ENCODE assay signal across 8 cellular contexts in genomic region chr21:29075706-29076447, GRCh38. TPM values are rescaled to one million over a fixed set of nuclear protein-coding genes. Genes with fewer than 3 reads are reported as not detected.
DNase-seq lines count a peak whose midpoint lies in the region; ATAC-seq, FAIRE-seq and TF ChIP-seq lines count a peak whose summit lies in the region.

No MANE protein-coding gene starts in this region.

- H3K27ac ChIP-seq in Panc1 (ENCODE audit: low read length) (no peak overlapping the region), endothelial cell of umbilical vein (ENCODE audit: insufficient read depth, low read depth, low read length) (no peak overlapping the region), stomach (peak overlapping the region in 4 of 5 donors; percentile 81 to 92 (median 88))

- FAIRE-seq in endothelial cell of umbilical vein (lab: Jason Lieb, UNC) = peak; percentile 31

- TF ChIP-seq POLR2A in endothelial cell of umbilical vein (IDR thresholded peaks at IDR 0.05; ENCODE audit: low read depth, low read length) = no peak
- no peak for TF ChIP-seq POLR2A in stomach (IDR thresholded peaks at IDR 0.05)

- peaks cover 22% of the 10 kb centered on the region for H3K36me3 Mint-ChIP-seq in activated CD4-positive, alpha-beta T cell treated with anti-CD3 and anti-CD28 coated beads, Interleukin-2, amount 10 ng/mL, durations not matched to agents 7 days and 5 days (ENCODE audit: low read depth)

- H3K36me3 ChIP-seq in Panc1 (ENCODE audit: control insufficient read depth, insufficient read depth, low read length) (peaks cover 14% of the 10 kb centered on the region; the same call in 1 of the 2 replicates), endothelial cell of umbilical vein (ENCODE audit: control insufficient read depth in 2 of 2, extremely low read depth in 1 of 2, insufficient read depth in 2 of 2, low read length in 2 of 2) (no peaks in the 10 kb centered on the region), stomach (no peaks in the 10 kb centered on the region)

- H3K4me1 ChIP-seq in Panc1 (ENCODE audit: control insufficient read depth, insufficient read depth, low read length) (peaks cover 9% of the 10 kb centered on the region), endothelial cell of umbilical vein (ENCODE audit: control insufficient read depth, extremely low read depth, insufficient read depth, low read length) (peaks cover 36% of the 10 kb centered on the region), stomach (peaks cover 21 to 61% (median 37%) of the 10 kb centered on the region in 4 donors)

- TF ChIP-seq EP300 in stomach (IDR thresholded peaks at IDR 0.05) = no peak

- POLR2A ChIA-PET in activated CD4-positive, alpha-beta T cell treated with anti-CD3 and anti-CD28 coated beads, Interleukin-2, amount 10 ng/mL, durations not matched to agents 7 days and 5 days (lab: Charles Lee) = no interaction called here
- POLR2A ChIA-PET in Panc1 (lab: Charles Lee) (no interaction called here), endothelial cell of umbilical vein (lab: Charles Lee) (no interaction called here)

- H3K4me3 ChIP-seq in Panc1 (ENCODE audit: low read depth in 2 of 2, low read length in 2 of 2) (no peak overlapping the region), endothelial cell of umbilical vein (replicated peaks in 1 of 3; ENCODE audit: insufficient read depth in 1 of 3, low read depth in 1 of 3, low read length in 3 of 3) (no peak overlapping the region), stomach (peak overlapping the region in 2 of 4 donors; percentile 55 to 67)

- H3K79me2 ChIP-seq in endothelial cell of umbilical vein (ENCODE audit: control insufficient read depth, insufficient read depth, low read length) = peaks cover 25% of the 10 kb centered on the region

- H3K9ac ChIP-seq in endothelial cell of umbilical vein (replicated peaks; ENCODE audit: extremely low read depth, insufficient read depth, low read length) = no peak overlapping the region

- H3K9me1 ChIP-seq in endothelial cell of umbilical vein (replicated peaks; ENCODE audit: control insufficient read depth, extremely low read depth, insufficient read depth, low read length) = no peaks in the 10 kb centered on the region

- no peaks in the 10 kb centered on the region for H3K27me3 ChIP-seq in Panc1 (ENCODE audit: control insufficient read depth, insufficient read depth, low read length)
- H3K27me3 ChIP-seq in endothelial cell of umbilical vein (ENCODE audit: control insufficient read depth in 2 of 2, insufficient read depth in 2 of 2, low read length in 2 of 2) = no peaks in the 10 kb centered on the region
- no peaks in the 10 kb centered on the region for H3K27me3 ChIP-seq in stomach

- dilution Hi-C loops in endothelial cell of umbilical vein (cut with MboI; ENCODE audit: extremely low pct_ligation_motif_present, low sequenced_read_pairs) = no loop called here

- intact Hi-C loops in Panc1 (cut with micrococcal nuclease; ENCODE audit: unreplicated experiment) = no loop called here
- intact Hi-C loops in endothelial cell of umbilical vein (cut with micrococcal nuclease) = no loop called here
- intact Hi-C loops in stomach (cut with DNase I; ENCODE audit: low total_unique reads) = no loop called here
- intact Hi-C loops in head of caudate nucleus (cut with DNase I) = no loop called here

- 88 to 95% (median 95%) methylated on average over 8 of the region's 8 CpGs for WGBS in stomach, 5 donors

- H3K4me2 ChIP-seq in endothelial cell of umbilical vein (ENCODE audit: insufficient read depth, low read length) = no peak overlapping the region

- no peak for DNase-seq in activated CD4-positive, alpha-beta T cell treated with anti-CD3 and anti-CD28 coated beads, Interleukin-2, amount 10 ng/mL, durations not matched to agents 7 days and 5 days
- no peak for DNase-seq in activated CD4-positive, alpha-beta T cell treated with anti-CD3 and anti-CD28 coated beads, Interleukin-2, amount 50 U/mL, for 4 hours
- DNase-seq in Panc1 (ENCODE audit: low read depth, low spot score) (peak; percentile 47), endothelial cell of umbilical vein (ENCODE audit: low read depth, low spot score) (no peak), stomach (no peak), NCI-H2029 treated with DMSO at 0.1 percent for 48 hours (lab: John Stamatoyannopoulos, UW) (no peak), head of caudate nucleus (no peak)

- no peaks in the 10 kb centered on the region for H3K27me3 Mint-ChIP-seq in activated CD4-positive, alpha-beta T cell treated with anti-CD3 and anti-CD28 coated beads, Interleukin-2, amount 10 ng/mL, durations not matched to agents 7 days and 5 days

- peaks cover 8% of the 10 kb centered on the region for H3K9me3 Mint-ChIP-seq in activated CD4-positive, alpha-beta T cell treated with anti-CD3 and anti-CD28 coated beads, Interleukin-2, amount 10 ng/mL, durations not matched to agents 7 days and 5 days

- H3K9me3 ChIP-seq in Panc1 (ENCODE audit: control insufficient read depth, insufficient read depth, low read depth, low read length) = no peaks in the 10 kb centered on the region
- no peaks in the 10 kb centered on the region for H3K9me3 ChIP-seq in endothelial cell of umbilical vein (replicated peaks; ENCODE audit: control insufficient read depth, insufficient read depth, low read length)
- H3K9me3 ChIP-seq in stomach = no peaks in the 10 kb centered on the region

- ATAC-seq in Panc1 = no peak
- no peak for ATAC-seq in GM21576 (IDR thresholded peaks at IDR 0.05; ENCODE audit: unreplicated experiment)

- BruUV-seq in Panc1 (replicated peaks; lab: Mats Ljungman, UMichigan) = no TSS peak
- no TSS peak for BruUV-seq in endothelial cell of umbilical vein (replicated peaks; lab: Mats Ljungman, UMichigan)

- H3K4me3 Mint-ChIP-seq in activated CD4-positive, alpha-beta T cell treated with anti-CD3 and anti-CD28 coated beads, Interleukin-2, amount 10 ng/mL, durations not matched to agents 7 days and 5 days = no peak overlapping the region

- CTCF ChIA-PET in activated CD4-positive, alpha-beta T cell treated with anti-CD3 and anti-CD28 coated beads, Interleukin-2, amount 10 ng/mL, durations not matched to agents 7 days and 5 days (lab: Charles Lee) = interaction anchor here (0.9 kb wide), 1 partner anchor 315 kb away, joined by 3 read pairs; no protein-coding TSS in a partner anchor
- CTCF ChIA-PET in Panc1 (lab: Charles Lee) (no interaction called here), endothelial cell of umbilical vein (lab: Charles Lee) (interaction anchor here (1.0 to 1.8 kb wide), 2 partner anchors 99 to 296 kb away, joined by 3 to 6 read pairs; no protein-coding TSS in a partner anchor)

- no peak overlapping the region for H2AFZ ChIP-seq in endothelial cell of umbilical vein (ENCODE audit: low read depth, low read length)

- no peak for TF ChIP-seq CTCF in Panc1 (IDR thresholded peaks at IDR 0.05)
- TF ChIP-seq CTCF in endothelial cell of umbilical vein (IDR thresholded peaks at IDR 0.05; ENCODE audit: extremely low read depth in 1 of 2, insufficient read depth in 1 of 2, low read depth in 1 of 2, low read length in 2 of 2) = no peak
- TF ChIP-seq CTCF in stomach (IDR thresholded peaks at IDR 0.05) = no peak

- peaks cover 7% of the 10 kb centered on the region for H4K20me1 ChIP-seq in endothelial cell of umbilical vein (replicated peaks; ENCODE audit: control insufficient read depth, extremely low read depth, insufficient read depth, low read length)

- in situ Hi-C loops in Panc1 (cut with HindIII; ENCODE audit: low pct_unique_long_range_greater_than_20kb, low sequenced_read_pairs) = no loop called here

- peak overlapping the region; percentile 94 for H3K27ac Mint-ChIP-seq in activated CD4-positive, alpha-beta T cell treated with anti-CD3 and anti-CD28 coated beads, Interleukin-2, amount 10 ng/mL, durations not matched to agents 7 days and 5 days

- peaks cover 66% of the 10 kb centered on the region for H3K4me1 Mint-ChIP-seq in activated CD4-positive, alpha-beta T cell treated with anti-CD3 and anti-CD28 coated beads, Interleukin-2, amount 10 ng/mL, durations not matched to agents 7 days and 5 days

RNA-seq across cellular contexts. Expression of gene CCT8, which starts 2.4 kb away (rescaled TPM):
- 100 to 1,000 TPM; 210 to 235 TPM for total RNA-seq in activated CD4-positive, alpha-beta T cell treated with anti-CD3 and anti-CD28 coated beads, Interleukin-2, amount 10 ng/mL, durations not matched to agents 7 days and 5 days
- total RNA-seq in Panc1 (2021; ENCODE audit: unreplicated experiment) (160 TPM), endothelial cell of umbilical vein (212 and 213 TPM in 2 replicates), stomach (100 to 1,000 TPM in 2 of 5 donors, 10 to 100 TPM in 3; 40.8 to 153 (median 94.9) TPM)
- polyA plus RNA-seq in Panc1 (2012; ENCODE audit: insufficient read length) = 98.6 TPM
- polyA plus RNA-seq in endothelial cell of umbilical vein (65.1 and 102 TPM in 2 replicates), stomach (100 to 1,000 TPM in 2 of 3 donors, 10 to 100 TPM in 1; 93.0 to 128 (median 123) TPM)
- 146 and 166 TPM in 2 replicates for polyA plus RNA-seq in endothelial cell of umbilical vein (2011; cell fraction: cytosol; rRNA removed)
- 109 and 142 TPM in 2 replicates for polyA plus RNA-seq in endothelial cell of umbilical vein (2011; cell fraction: nucleus; rRNA removed)
- 279 and 365 TPM in 2 replicates for polyA plus RNA-seq in endothelial cell of umbilical vein (2012)
- polyA minus RNA-seq in endothelial cell of umbilical vein = 76.1 and 89.5 TPM in 2 replicates
- polyA minus RNA-seq in endothelial cell of umbilical vein (2011; cell fraction: cytosol; rRNA and poly(A)+ RNA removed) = 145 TPM
- polyA minus RNA-seq in endothelial cell of umbilical vein (2011; cell fraction: nucleus; rRNA and poly(A)+ RNA removed) = 52.2 and 62.6 TPM in 2 replicates

RNA-seq across cellular contexts. Expression of gene USP16, which starts 51.4 kb away (rescaled TPM):
- total RNA-seq in activated CD4-positive, alpha-beta T cell treated with anti-CD3 and anti-CD28 coated beads, Interleukin-2, amount 10 ng/mL, durations not matched to agents 7 days and 5 days = 10 to 100 TPM; 36.0 to 39.9 TPM
- total RNA-seq in Panc1 (2021; ENCODE audit: unreplicated experiment) (26.6 TPM), endothelial cell of umbilical vein (29.3 and 31.3 TPM in 2 replicates), stomach (10 to 100 TPM in 4 of 5 donors, 1 to 10 TPM in 1; 9.3 to 54.5 (median 37.7) TPM)
- 10.5 TPM for polyA plus RNA-seq in Panc1 (2012; ENCODE audit: insufficient read length)
- polyA plus RNA-seq in endothelial cell of umbilical vein (4.0 and 5.9 TPM in 2 replicates), stomach (10 to 100 TPM; 17.9 to 35.6 (median 22.7) TPM)
- polyA plus RNA-seq in endothelial cell of umbilical vein (2011; cell fraction: cytosol; rRNA removed) = 12.8 TPM in 2 replicates
- polyA plus RNA-seq in endothelial cell of umbilical vein (2011; cell fraction: nucleus; rRNA removed) = 27.1 and 38.2 TPM in 2 replicates
- polyA plus RNA-seq in endothelial cell of umbilical vein (2012) = 22.7 and 31.6 TPM in 2 replicates
- 10.8 and 11.6 TPM in 2 replicates for polyA minus RNA-seq in endothelial cell of umbilical vein
- 11.1 TPM for polyA minus RNA-seq in endothelial cell of umbilical vein (2011; cell fraction: cytosol; rRNA and poly(A)+ RNA removed)
- 14.8 and 20.9 TPM in 2 replicates for polyA minus RNA-seq in endothelial cell of umbilical vein (2011; cell fraction: nucleus; rRNA and poly(A)+ RNA removed)

RNA-seq across cellular contexts. Expression of gene MAP3K7CL, which starts 54.6 kb away (rescaled TPM):
- total RNA-seq in activated CD4-positive, alpha-beta T cell treated with anti-CD3 and anti-CD28 coated beads, Interleukin-2, amount 10 ng/mL, durations not matched to agents 7 days and 5 days = 1 to 10 TPM; 5.0 to 6.6 TPM
- total RNA-seq in Panc1 (2021; ENCODE audit: unreplicated experiment) = 0.31 TPM
- polyA plus RNA-seq in Panc1 (2012; ENCODE audit: insufficient read length) = not detected
- total RNA-seq in endothelial cell of umbilical vein = 8.1 and 10.9 TPM in 2 replicates
- 4.5 and 6.1 TPM in 2 replicates for polyA plus RNA-seq in endothelial cell of umbilical vein
- 7.1 and 7.2 TPM in 2 replicates for polyA plus RNA-seq in endothelial cell of umbilical vein (2011; cell fraction: cytosol; rRNA removed)
- 12.4 and 15.8 TPM in 2 replicates for polyA plus RNA-seq in endothelial cell of umbilical vein (2011; cell fraction: nucleus; rRNA removed)
- 4.9 and 8.3 TPM in 2 replicates for polyA plus RNA-seq in endothelial cell of umbilical vein (2012)
- polyA minus RNA-seq in endothelial cell of umbilical vein = 9.3 and 14.8 TPM in 2 replicates
- 1.1 TPM for polyA minus RNA-seq in endothelial cell of umbilical vein (2011; cell fraction: cytosol; rRNA and poly(A)+ RNA removed)
- polyA minus RNA-seq in endothelial cell of umbilical vein (2011; cell fraction: nucleus; rRNA and poly(A)+ RNA removed) = 12.3 and 13.5 TPM in 2 replicates
- total RNA-seq in stomach = 10 to 100 TPM in 2 of 5 donors, 1 to 10 TPM in 2, under 1 TPM in 1; 0.58 to 19.2 (median 7.2) TPM
- polyA plus RNA-seq in stomach = 1 to 10 TPM; 2.6 to 5.2 (median 2.7) TPM

RNA-seq across cellular contexts. Expression of gene RWDD2B, which starts 56.7 kb away (rescaled TPM):
- 10 to 100 TPM; 10.8 to 11.5 TPM for total RNA-seq in activated CD4-positive, alpha-beta T cell treated with anti-CD3 and anti-CD28 coated beads, Interleukin-2, amount 10 ng/mL, durations not matched to agents 7 days and 5 days
- total RNA-seq in Panc1 (2021; ENCODE audit: unreplicated experiment) (10.2 TPM), endothelial cell of umbilical vein (15.8 and 16.4 TPM in 2 replicates), stomach (10 to 100 TPM in 1 of 5 donors, 1 to 10 TPM in 3, not detected in 1; 4.7 to 21.0 (median 7.0) TPM)
- 9.5 TPM for polyA plus RNA-seq in Panc1 (2012; ENCODE audit: insufficient read length)
- polyA plus RNA-seq in endothelial cell of umbilical vein (8.7 and 10.5 TPM in 2 replicates), stomach (10 to 100 TPM; 12.4 to 20.3 (median 13.9) TPM)
- polyA plus RNA-seq in endothelial cell of umbilical vein (2011; cell fraction: cytosol; rRNA removed) = 14.2 and 16.3 TPM in 2 replicates
- polyA plus RNA-seq in endothelial cell of umbilical vein (2011; cell fraction: nucleus; rRNA removed) = 6.8 and 8.1 TPM in 2 replicates
- 18.6 and 21.2 TPM in 2 replicates for polyA plus RNA-seq in endothelial cell of umbilical vein (2012)
- 8.5 and 9.1 TPM in 2 replicates for polyA minus RNA-seq in endothelial cell of umbilical vein
- polyA minus RNA-seq in endothelial cell of umbilical vein (2011; cell fraction: cytosol; rRNA and poly(A)+ RNA removed) = 15.8 TPM
- polyA minus RNA-seq in endothelial cell of umbilical vein (2011; cell fraction: nucleus; rRNA and poly(A)+ RNA removed) = 1.9 and 4.3 TPM in 2 replicates

Comparison
In these comparisons a context has a peak if more than half of its experiments do, and no peak if none do; other contexts are left out.
1. H3K27ac ChIP-seq: peak in stomach (4 of 5); none in Panc1 (single experiment) and endothelial cell of umbilical vein (single experiment).